In the genomic region with DNA sequence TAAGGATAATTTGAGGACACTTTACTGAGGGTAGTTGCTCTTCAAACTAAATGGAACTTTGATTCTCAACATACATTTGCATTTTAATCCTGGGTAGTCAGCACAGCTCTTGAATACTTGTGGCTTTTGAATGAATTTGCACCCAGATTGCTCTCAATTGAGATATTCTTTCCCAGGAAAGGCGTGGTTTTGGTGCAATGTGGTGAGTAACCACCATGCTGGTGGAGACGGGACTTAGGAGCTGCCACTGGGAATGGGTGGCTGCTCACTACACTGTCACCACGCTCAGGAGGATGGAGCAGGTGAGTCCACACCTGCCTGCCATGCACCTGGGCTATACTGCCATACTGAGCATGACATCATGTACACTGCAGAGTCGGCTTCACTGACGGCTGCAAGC, we compare ENCODE assay signal across 27 cellular contexts.
"Had no signal": no experiment of that assay in that cellular context is flagged by ENCODE, and none has a peak within 500 bp of the region (broad histone marks: within the 10 kb centered on the region; RNA-seq: fewer than 3 reads in every experiment).

No MANE protein-coding gene starts in this region.

- ATAC-seq: activated CD4-positive, alpha-beta T cell treated with anti-CD3 and anti-CD28 coated beads for 36 hours; effector memory CD8-positive, alpha-beta T cell; left lobe of liver; lower lobe of right lung; naive thymus-derived CD4-positive, alpha-beta T cell; sciatic nerve; stimulated activated effector memory CD8-positive, alpha-beta T cell treated with anti-CD3 and anti-CD28 coated beads, Interleukin-12 subunit alpha, Interleukin-12 subunit beta, amount 100 ng/mL, for 72 hours had no signal

- H3K4me3 ChIP-seq: dorsolateral prefrontal cortex, esophagus squamous epithelium, lower lobe of right lung, stomach, suprapubic skin, tibial nerve had no signal

- H3K27me3 ChIP-seq: brain microvascular endothelial cell, esophagus squamous epithelium, suprapubic skin, tibial nerve had no signal

- FAIRE-seq: colon, endothelial cell of umbilical vein, kidney, small intestine had no signal

- DNase-seq: activated B cell treated with CpG ODN at 0.5 μM for 24 hours; activated CD4-positive, alpha-beta memory T cell treated with anti-CD3 and anti-CD28 coated beads for 36 hours; activated CD4-positive, alpha-beta T cell treated with anti-CD3 and anti-CD28 coated beads for 36 hours; activated naive CD4-positive, alpha-beta T cell treated with Interleukin-2 at 50 U/mL for 16 hours; activated naive CD8-positive, alpha-beta T cell treated with anti-CD3 and anti-CD28 coated beads, Interleukin-2, amount 10 ng/mL, durations not matched to agents 7 days and 5 days; activated T-cell treated with anti-CD3 and anti-CD28 coated beads, Interleukin-2, amount 50 U/mL, for 48 hours; amniotic stem cell; brain microvascular endothelial cell; central memory CD4-positive, alpha-beta T cell; dorsolateral prefrontal cortex; effector memory CD8-positive, alpha-beta T cell; esophagus squamous epithelium; kidney; lower lobe of right lung; naive thymus-derived CD4-positive, alpha-beta T cell; posterior cingulate gyrus; small intestine; stimulated activated CD4-positive, alpha-beta T cell treated with anti-CD3 and anti-CD28 coated beads, Interleukin-2, amount 100 ng/mL, for 24 hours; stomach; T-helper 9 cell had no signal

- H3K36me3 ChIP-seq: brain microvascular endothelial cell, esophagus squamous epithelium, lower lobe of right lung, stomach, suprapubic skin, tibial nerve had no signal
